In the genomic region with DNA sequence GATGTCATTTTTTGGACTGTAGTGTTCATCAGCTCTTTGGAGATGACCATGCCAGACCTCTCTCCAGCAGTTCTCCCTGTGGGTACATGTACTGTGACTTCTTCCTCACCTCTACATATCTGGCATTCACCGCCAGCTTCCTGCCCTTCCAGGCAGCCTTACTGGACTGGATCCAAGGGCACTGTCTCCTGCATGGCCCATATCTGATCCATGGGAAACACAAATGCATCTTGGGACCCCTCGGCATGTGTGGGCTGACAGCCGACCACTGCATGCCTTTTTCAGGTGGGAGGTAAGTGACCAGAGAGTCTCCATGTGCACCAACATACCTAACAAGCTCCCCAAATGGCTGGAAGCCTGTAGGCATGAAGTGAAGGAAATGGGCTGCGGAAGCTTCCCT, we compare ENCODE assay signal across 26 cellular contexts.
"Had no signal": no experiment of that assay in that cellular context is flagged by ENCODE, and none has a peak within 500 bp of the region (broad histone marks: within the 10 kb centered on the region; RNA-seq: fewer than 3 reads in every experiment).

No MANE protein-coding gene starts in this region.

- H3K27me3 Mint-ChIP-seq: activated T-helper 17 cell treated with anti-CD3 and anti-CD28 coated beads, Interleukin-2, amount 50 U/mL, for 72 hours had no signal

- H3K27ac Mint-ChIP-seq: activated CD4-positive, alpha-beta memory T cell treated with anti-CD3 and anti-CD28 coated beads for 36 hours; activated CD4-positive, alpha-beta T cell treated with anti-CD3 and anti-CD28 coated beads, Interleukin-2, amount 10 ng/mL, durations not matched to agents 7 days and 5 days; activated naive CD8-positive, alpha-beta T cell treated with anti-CD3 and anti-CD28 coated beads for 36 hours; activated T-cell treated with anti-CD3 and anti-CD28 coated beads, Interleukin-2, amount 50 U/mL, for 72 hours; activated T-helper 17 cell treated with anti-CD3 and anti-CD28 coated beads, Interleukin-2, amount 50 U/mL, for 72 hours had no signal

- H3K4me3 Mint-ChIP-seq: activated CD4-positive, alpha-beta memory T cell treated with anti-CD3 and anti-CD28 coated beads for 36 hours; activated CD4-positive, alpha-beta T cell treated with anti-CD3 and anti-CD28 coated beads, Interleukin-2, amount 10 ng/mL, durations not matched to agents 7 days and 5 days; activated naive CD8-positive, alpha-beta T cell treated with anti-CD3 and anti-CD28 coated beads for 36 hours; activated T-cell treated with anti-CD3 and anti-CD28 coated beads, Interleukin-2, amount 50 U/mL, for 72 hours; activated T-helper 17 cell treated with anti-CD3 and anti-CD28 coated beads, Interleukin-2, amount 50 U/mL, for 72 hours had no signal

- H3K9me3 Mint-ChIP-seq: activated CD4-positive, alpha-beta memory T cell treated with anti-CD3 and anti-CD28 coated beads for 36 hours; activated naive CD8-positive, alpha-beta T cell treated with anti-CD3 and anti-CD28 coated beads for 36 hours; activated T-cell treated with anti-CD3 and anti-CD28 coated beads, Interleukin-2, amount 50 U/mL, for 72 hours; activated T-helper 17 cell treated with anti-CD3 and anti-CD28 coated beads, Interleukin-2, amount 50 U/mL, for 72 hours had no signal

- DNase-seq: activated CD4-positive, alpha-beta memory T cell treated with anti-CD3 and anti-CD28 coated beads for 36 hours; activated CD4-positive, alpha-beta T cell treated with anti-CD3 and anti-CD28 coated beads, Interleukin-2, amount 10 ng/mL, durations not matched to agents 7 days and 5 days; activated effector memory CD4-positive, alpha-beta T cell treated with anti-CD3 and anti-CD28 coated beads, Interleukin-2, amount 50 U/mL, for 16 hours; activated naive CD4-positive, alpha-beta T cell; activated naive CD4-positive, alpha-beta T cell treated with anti-CD3 and anti-CD28 coated beads, Interleukin-2, amount 50 U/mL, for 16 hours; activated naive CD8-positive, alpha-beta T cell treated with anti-CD3 and anti-CD28 coated beads for 36 hours; activated T-cell treated with anti-CD3 and anti-CD28 coated beads, Interleukin-2, amount 50 U/mL, for 1 hour; activated T-cell treated with anti-CD3 and anti-CD28 coated beads, Interleukin-2, amount 50 U/mL, for 72 hours; amniotic stem cell; aorta; brain microvascular endothelial cell; central memory CD4-positive, alpha-beta T cell; KG1; MM.1S; MV-4-11; NCI-H1092; NCI-H1436 treated with DMSO at 0.1 percent for 48 hours; NCI-H1694 treated with DMSO at 0.1 percent for 48 hours; NCI-H2029; NCI-H345; NCI-H524 treated with DMSO at 0.1 percent for 48 hours; SHP77; SJCRH30; T1000 had no signal

- H3K36me3 Mint-ChIP-seq: activated CD4-positive, alpha-beta memory T cell treated with anti-CD3 and anti-CD28 coated beads for 36 hours; activated naive CD8-positive, alpha-beta T cell treated with anti-CD3 and anti-CD28 coated beads for 36 hours had no signal

- ATAC-seq: activated T-cell treated with anti-CD3 and anti-CD28 coated beads, Interleukin-2, amount 50 U/mL, for 72 hours; activated T-helper 17 cell treated with anti-CD3 and anti-CD28 coated beads, Interleukin-2, amount 50 U/mL, for 72 hours; Panc1 had no signal
